ENCODE assay signal across 15 cellular contexts in the genomic region with DNA sequence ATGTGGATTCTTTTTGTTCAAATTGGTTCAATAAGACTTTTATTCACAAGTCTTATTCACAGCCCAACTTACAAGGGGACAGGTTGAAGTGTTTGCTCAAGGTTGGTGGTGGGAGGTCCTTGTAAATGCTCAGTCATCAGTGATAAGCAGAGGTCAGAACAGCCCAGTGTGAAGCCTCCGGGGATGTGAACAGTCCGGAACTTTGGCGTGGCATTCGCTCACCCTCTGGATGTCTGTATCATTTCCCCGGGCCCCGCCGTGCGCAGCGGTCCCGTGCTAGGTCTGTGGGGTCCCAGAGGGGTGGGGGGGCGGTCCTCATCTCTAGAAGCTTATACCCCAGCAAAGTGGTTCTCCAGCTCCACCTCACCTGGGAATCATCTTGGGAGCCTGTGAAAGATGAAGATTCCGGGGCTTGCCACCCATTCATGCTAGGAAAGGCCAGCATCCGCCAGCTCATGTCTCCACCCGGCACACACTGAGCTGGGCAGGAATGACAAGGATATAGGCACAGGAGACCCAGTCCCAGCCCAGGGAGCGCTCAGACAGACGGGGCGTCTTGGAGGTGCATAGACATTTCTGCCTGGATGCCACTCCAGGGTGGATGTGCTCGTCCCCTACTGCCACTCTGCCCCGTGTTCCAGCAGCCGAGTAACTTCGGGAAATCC.
A peak's percentile ranks its signal among the peaks of the same experiment; 100 is the strongest.
DNase-seq lines count a peak whose midpoint lies in the region; ATAC-seq, FAIRE-seq and TF ChIP-seq lines count a peak whose summit lies in the region.
"Had no signal": no experiment of that assay in that cellular context is flagged by ENCODE, and none has a peak within 500 bp of the region (broad histone marks: within the 10 kb centered on the region; RNA-seq: fewer than 3 reads in every experiment).

No MANE protein-coding gene starts in this region.

- no peak overlapping the region for H2AK5ac ChIP-seq in H1 (ENCODE audit: low read depth, low read length)

- WGBS in H1 (ENCODE audit: extremely low coverage in 1 of 2, insufficient coverage in 1 of 2, insufficient read length in 1 of 2, insufficient replicate concordance in 2 of 2, low coverage in 1 of 2, low lambda C conversion rate in 2 of 2, missing lambda C conversion rate in 1 of 2), 2 experiments = 92% methylated on average over 21 of the region's 21 CpGs; no CpG with 5 or more reads in 1 of the 2 experiments
- WGBS in upper lobe of left lung, 2 donors = 52 to 66% methylated on average over 14 to 21 of the region's 21 CpGs

- peak overlapping the region; percentile 76 to 90; a peak in 3 of 4 replicates for H3K4me2 ChIP-seq in H1 (ENCODE audit: insufficient read depth in 1 of 2, low read depth in 2 of 2, low read length in 2 of 2)

- no peak for FAIRE-seq in H1 (lab: Jason Lieb, UNC)
- FAIRE-seq: GM12892 had no signal

- H3K4ac ChIP-seq in H1 (replicated peaks; ENCODE audit: insufficient read length, low read depth, low read length) = no peak overlapping the region

- no peak overlapping the region for H3K9ac ChIP-seq in H1 (replicated peaks in 1 of 4; ENCODE audit: extremely low read depth in 1 of 4, low read depth in 3 of 4, low read length in 3 of 4)

- H3K14ac ChIP-seq in H1 (ENCODE audit: insufficient read length) = no peak overlapping the region

- no peak overlapping the region for H2BK20ac ChIP-seq in H1 (ENCODE audit: low read length)

- H3K79me1 ChIP-seq in H1 (ENCODE audit: low read depth, low read length) = no peaks in the 10 kb centered on the region

- H2BK120ac ChIP-seq in H1 (replicated peaks; ENCODE audit: low read depth, low read length) = no peak overlapping the region

- H3K79me2 ChIP-seq in H1 (ENCODE audit: control insufficient read depth in 1 of 2, insufficient read depth in 2 of 2, low read length in 2 of 2) = no peaks in the 10 kb centered on the region

- H3K9me3 Mint-ChIP-seq in activated naive CD8-positive, alpha-beta T cell (ENCODE audit: low read depth) = no peaks in the 10 kb centered on the region
- H3K9me3 Mint-ChIP-seq in activated naive CD8-positive, alpha-beta T cell treated with anti-CD3 and anti-CD28 coated beads, Interleukin-2, amount 50 U/mL, for 24 hours = peaks cover 5% of the 10 kb centered on the region
- H3K9me3 Mint-ChIP-seq in naive thymus-derived CD8-positive, alpha-beta T cell = peaks cover 0 to 5% (median 0%) of the 10 kb centered on the region in 9 donors

- H3K4me3 ChIP-seq in H1 (ENCODE audit: extremely low read depth in 1 of 4, insufficient read depth in 2 of 4, low read depth in 3 of 4, low read length in 4 of 4) = peak overlapping the region in 3 of 4 experiments; percentile 27 to 59 (median 32); a peak in 4 of 8 replicates
- peak overlapping the region in 3 of 4 donors; percentile 19 to 35 (median 25) for H3K4me3 ChIP-seq in upper lobe of left lung
- H3K4me3 ChIP-seq: lung had no signal

- peak overlapping the region; percentile 77 for H3K4me3 Mint-ChIP-seq in activated naive CD8-positive, alpha-beta T cell
- H3K4me3 Mint-ChIP-seq in activated naive CD8-positive, alpha-beta T cell treated with anti-CD3 and anti-CD28 coated beads, Interleukin-2, amount 50 U/mL, for 24 hours = no peak overlapping the region
- peak overlapping the region in 8 of 10 donors; percentile 47 to 91 (median 79) for H3K4me3 Mint-ChIP-seq in naive thymus-derived CD8-positive, alpha-beta T cell

- no peak overlapping the region for H3K23ac ChIP-seq in H1 (ENCODE audit: insufficient read length)

- ATAC-seq in activated naive CD8-positive, alpha-beta T cell treated with anti-CD3 and anti-CD28 coated beads, Interleukin-2, amount 50 U/mL, for 24 hours = no peak
- ATAC-seq in naive thymus-derived CD8-positive, alpha-beta T cell = no peak
- peak in 1 of 2 donors; percentile 47 for ATAC-seq in upper lobe of left lung (ENCODE audit: low FRiP score in 2 of 2)

- no peaks in the 10 kb centered on the region for H3K27me3 Mint-ChIP-seq in activated naive CD8-positive, alpha-beta T cell
- H3K27me3 Mint-ChIP-seq in activated naive CD8-positive, alpha-beta T cell treated with anti-CD3 and anti-CD28 coated beads, Interleukin-2, amount 50 U/mL, for 24 hours = no peaks in the 10 kb centered on the region
- H3K27me3 Mint-ChIP-seq in naive thymus-derived CD8-positive, alpha-beta T cell = no peaks in the 10 kb centered on the region

- no peak overlapping the region for H3K18ac ChIP-seq in H1 (ENCODE audit: extremely low read depth, low read length)

- H3K27ac ChIP-seq in H1 (ENCODE audit: low read depth, low read length) = no peak overlapping the region
- no peak overlapping the region for H3K27ac ChIP-seq in upper lobe of left lung
- H3K27ac ChIP-seq: transverse colon had no signal

- H3K27me3 ChIP-seq in H1 (replicated peaks in 1 of 4; ENCODE audit: control insufficient read depth in 3 of 4, extremely low read depth in 1 of 4, insufficient read depth in 3 of 4, low read length in 3 of 4) = no peaks in the 10 kb centered on the region
- H3K27me3 ChIP-seq in upper lobe of left lung = no peaks in the 10 kb centered on the region
- H3K27me3 ChIP-seq: transverse colon had no signal

- H2BK15ac ChIP-seq in H1 (ENCODE audit: low read length) = no peak overlapping the region

- TF ChIP-seq EP300 in H1 (IDR thresholded peaks at IDR 0.05; ENCODE audit: borderline replicate concordance in 1 of 2, low read depth in 2 of 2, low read length in 2 of 2) (no peak), upper lobe of left lung (IDR thresholded peaks at IDR 0.05) (no peak)

- CTCF ChIA-PET in H1 (lab: Charles Lee; ENCODE audit: partially characterized antibody) = interaction anchor here (0.8 kb wide), 1 partner anchor 124 kb away, joined by 3 read pairs; no protein-coding TSS in a partner anchor

- H3K56ac ChIP-seq in H1 (replicated peaks; ENCODE audit: insufficient read length, low read depth, low read length) = no peak overlapping the region

- no peak overlapping the region for H2BK5ac ChIP-seq in H1 (ENCODE audit: low read depth, low read length)

- H3K4me1 ChIP-seq in H1 (replicated peaks in 1 of 4; ENCODE audit: control insufficient read depth in 3 of 4, insufficient read depth in 4 of 4, low read length in 3 of 4) = peaks cover 0 to 14% (median 9%) of the 10 kb centered on the region in 4 experiments; a peak in 5 of 7 replicates
- H3K4me1 ChIP-seq in upper lobe of left lung = peaks cover 11 to 27% (median 18%) of the 10 kb centered on the region in 4 donors

- POLR2A ChIA-PET in H1 (lab: Charles Lee; ENCODE audit: partially characterized antibody) = no interaction called here
- POLR2A ChIA-PET in naive thymus-derived CD8-positive, alpha-beta T cell (lab: Charles Lee) = no interaction called here

- TF ChIP-seq POLR2A in H1 (IDR thresholded peaks at IDR 0.05; ENCODE audit: control extremely low read depth in 1 of 2, low read depth in 2 of 2, low read length in 2 of 2) = no peak
- no peak for TF ChIP-seq POLR2A in upper lobe of left lung (IDR thresholded peaks at IDR 0.05)

- H3K36me3 Mint-ChIP-seq in activated naive CD8-positive, alpha-beta T cell = peaks cover 8% of the 10 kb centered on the region
- H3K36me3 Mint-ChIP-seq in activated naive CD8-positive, alpha-beta T cell treated with anti-CD3 and anti-CD28 coated beads, Interleukin-2, amount 50 U/mL, for 24 hours (ENCODE audit: low read depth) = peaks cover 22% of the 10 kb centered on the region
- H3K36me3 Mint-ChIP-seq in naive thymus-derived CD8-positive, alpha-beta T cell = peaks cover 0 to 7% (median 4%) of the 10 kb centered on the region in 3 donors

- H3K27ac Mint-ChIP-seq in activated naive CD8-positive, alpha-beta T cell = no peak overlapping the region
- no peak overlapping the region for H3K27ac Mint-ChIP-seq in activated naive CD8-positive, alpha-beta T cell treated with anti-CD3 and anti-CD28 coated beads, Interleukin-2, amount 50 U/mL, for 24 hours
- H3K27ac Mint-ChIP-seq in naive thymus-derived CD8-positive, alpha-beta T cell = peak overlapping the region in 6 of 10 donors; percentile 4 to 98 (median 90)

- no peak overlapping the region for H2AFZ ChIP-seq in H1 (ENCODE audit: low read length)

- H4K5ac ChIP-seq in H1 (ENCODE audit: insufficient read length, low read depth, low read length) = no peak overlapping the region

- TF ChIP-seq CTCF in H1 (IDR thresholded peaks at IDR 0.05; ENCODE audit: control extremely low read depth in 1 of 3, insufficient read depth in 1 of 3, low read depth in 1 of 3, low read length in 3 of 3) = no peak
- no peak for TF ChIP-seq CTCF in upper lobe of left lung (IDR thresholded peaks at IDR 0.05)

- TF ChIP-seq RAD21 in H1 (IDR thresholded peaks at IDR 0.05 in 1 of 2, conservative IDR thresholded peaks at IDR 0.05 in 1 of 2; ENCODE audit: low read depth in 2 of 2, low read length in 2 of 2) = no peak

- no peak for DNase-seq in activated naive CD8-positive, alpha-beta T cell treated with anti-CD3 and anti-CD28 coated beads, Interleukin-2, amount 50 U/mL, for 24 hours
- DNase-seq in H1 (ENCODE audit: low read depth in 1 of 2, low spot score in 2 of 2) (peak in 1 of 2 experiments; percentile 42), upper lobe of left lung (peak in 1 of 2 donors; percentile 47), occipital lobe (lab: John Stamatoyannopoulos, UW) (no peak), AG20443 (ENCODE audit: low spot score) (no peak), LoVo (ENCODE audit: low spot score) (no peak)
- DNase-seq in naive thymus-derived CD8-positive, alpha-beta T cell = no peak
- DNase-seq: DMS79, head of caudate nucleus, KBM-7, NCI-H1694 treated with DMSO at 0.1 percent for 48 hours, transverse colon had no signal

- no peak overlapping the region for H4K91ac ChIP-seq in H1 (replicated peaks; ENCODE audit: insufficient read length, low read length)

- H3K9me3 ChIP-seq in H1 (ENCODE audit: insufficient read depth in 2 of 2, low read depth in 1 of 2, low read length in 1 of 2) (peaks cover 0 to 4% of the 10 kb centered on the region in 2 experiments; a peak in 3 of 4 replicates), upper lobe of left lung (no peaks in the 10 kb centered on the region)
- H3K9me3 ChIP-seq: transverse colon had no signal

- no peak overlapping the region for H4K8ac ChIP-seq in H1 (ENCODE audit: extremely low read depth, insufficient read depth, low read length)

- no peaks in the 10 kb centered on the region for H3K23me2 ChIP-seq in H1 (ENCODE audit: low read depth, low read length)

- H4K20me1 ChIP-seq in H1 (replicated peaks in 1 of 2; ENCODE audit: control insufficient read depth in 1 of 2, insufficient read depth in 2 of 2, low read length in 2 of 2) = peaks cover 0 to 4% of the 10 kb centered on the region in 2 experiments

- no peaks in the 10 kb centered on the region for H3K36me3 ChIP-seq in H1 (ENCODE audit: control insufficient read depth in 2 of 4, insufficient read depth in 4 of 4, low read length in 3 of 4)
- no peaks in the 10 kb centered on the region for H3K36me3 ChIP-seq in upper lobe of left lung
- H3K36me3 ChIP-seq: transverse colon had no signal

- peaks cover 31% of the 10 kb centered on the region for H3K4me1 Mint-ChIP-seq in activated naive CD8-positive, alpha-beta T cell (ENCODE audit: low read depth)
- peaks cover 30% of the 10 kb centered on the region for H3K4me1 Mint-ChIP-seq in activated naive CD8-positive, alpha-beta T cell treated with anti-CD3 and anti-CD28 coated beads, Interleukin-2, amount 50 U/mL, for 24 hours
- H3K4me1 Mint-ChIP-seq in naive thymus-derived CD8-positive, alpha-beta T cell = peaks cover 30 to 56% (median 40%) of the 10 kb centered on the region in 4 donors

- no peak overlapping the region for H2BK12ac ChIP-seq in H1 (ENCODE audit: low read depth, low read length)

TF ChIP-seq in H1, 55 proteins besides CTCF, POLR2A, EP300 and RAD21 (continues in another document):
- no peak for TF ChIP-seq CBX5 (IDR thresholded peaks at IDR 0.05; ENCODE audit: low read depth, low read length)

Comparison
In these comparisons a context has a peak if more than half of its experiments do, and no peak if none do; other contexts are left out.
1. H3K27ac Mint-ChIP-seq: peak in naive thymus-derived CD8-positive, alpha-beta T cell (6 of 10); none in activated naive CD8-positive, alpha-beta T cell (single experiment) and activated naive CD8-positive, alpha-beta T cell treated with anti-CD3 and anti-CD28 coated beads, Interleukin-2, amount 50 U/mL, for 24 hours (single experiment).